Comparison of ENCODE assay signal across 12 cellular contexts in genomic region chr1:225875044-225875822, GRCh38. TPM values are rescaled to one million over a fixed set of nuclear protein-coding genes. Genes with fewer than 3 reads are reported as not detected.
DNase-seq lines count a peak whose midpoint lies in the region; ATAC-seq, FAIRE-seq and TF ChIP-seq lines count a peak whose summit lies in the region.
"Had no signal": no experiment of that assay in that cellular context is flagged by ENCODE, and none has a peak within 500 bp of the region (broad histone marks: within the 10 kb centered on the region; RNA-seq: fewer than 3 reads in every experiment).

No MANE protein-coding gene starts in this region.

- H3K27ac Mint-ChIP-seq in naive thymus-derived CD4-positive, alpha-beta T cell = peak overlapping the region in 8 of 9 donors; percentile 61 to 96 (median 86)

- DNase-seq in D721Med (ENCODE audit: insufficient read length, low spot score) (peak; percentile 93), bronchial epithelial cell (ENCODE audit: low read depth) (peak; percentile 83), NCI-H1436 treated with DMSO at 0.1 percent for 48 hours (lab: John Stamatoyannopoulos, UW) (no peak)
- DNase-seq in naive thymus-derived CD4-positive, alpha-beta T cell = no peak
- no peak for DNase-seq in activated T-cell treated with anti-CD3 and anti-CD28 coated beads, Interleukin-2, amount 50 U/mL, for 1 hour
- DNase-seq: activated CD4-positive, alpha-beta T cell treated with anti-CD3 and anti-CD28 coated beads for 48 hours had no signal

- H3K9me3 ChIP-seq in naive thymus-derived CD4-positive, alpha-beta T cell (ENCODE audit: control insufficient read depth in 2 of 3, low read length in 3 of 3) = no peaks in the 10 kb centered on the region

- peaks cover 58 to 87% (median 76%) of the 10 kb centered on the region in 7 donors for H3K4me1 Mint-ChIP-seq in naive thymus-derived CD4-positive, alpha-beta T cell

- H3K4me1 ChIP-seq in naive thymus-derived CD4-positive, alpha-beta T cell (ENCODE audit: control insufficient read depth in 2 of 2, insufficient read depth in 2 of 2, low read length in 2 of 2) = peaks cover 45 to 52% of the 10 kb centered on the region in 2 donors

- intact Hi-C loops in naive thymus-derived CD4-positive, alpha-beta T cell (cut with micrococcal nuclease) = no loop called here

- no peak overlapping the region for H3K4me3 ChIP-seq in bronchial epithelial cell (ENCODE audit: low read depth, low read length)
- H3K4me3 ChIP-seq in naive thymus-derived CD4-positive, alpha-beta T cell (ENCODE audit: low read length) = no peak overlapping the region

- peaks cover 14% of the 10 kb centered on the region for H3K27me3 ChIP-seq in bronchial epithelial cell (ENCODE audit: control insufficient read depth, insufficient read depth, low read length)
- no peaks in the 10 kb centered on the region for H3K27me3 ChIP-seq in naive thymus-derived CD4-positive, alpha-beta T cell (ENCODE audit: control insufficient read depth in 2 of 2, insufficient read depth in 2 of 2, low read length in 2 of 2)

- POLR2A ChIA-PET in naive thymus-derived CD4-positive, alpha-beta T cell (lab: Charles Lee) = interaction anchor here (0.7 to 14.9 kb wide), 5 partner anchors 9 to 98 kb away, joined by 3 to 396 read pairs (median 3); partner anchors contain the start of genes LEFTY1, PYCR2 and SRP9

- no peak for TF ChIP-seq RAD21 in Ishikawa (IDR thresholded peaks at IDR 0.05; ENCODE audit: low read depth)

- ATAC-seq in naive thymus-derived CD4-positive, alpha-beta T cell = no peak
- ATAC-seq in GM21723 (IDR thresholded peaks at IDR 0.05; ENCODE audit: unreplicated experiment) = no peak
- no peak for ATAC-seq in HG03521 (IDR thresholded peaks at IDR 0.05; ENCODE audit: unreplicated experiment)

- peaks cover 3% of the 10 kb centered on the region for H3K36me3 ChIP-seq in bronchial epithelial cell (ENCODE audit: control insufficient read depth, insufficient read depth, low read length)
- H3K36me3 ChIP-seq in naive thymus-derived CD4-positive, alpha-beta T cell (ENCODE audit: control insufficient read depth in 2 of 3, insufficient read depth in 3 of 3, low read length in 3 of 3) = peaks cover 41 to 82% (median 45%) of the 10 kb centered on the region in 3 experiments

- FAIRE-seq in D721Med (lab: Jason Lieb, UNC) (peak; percentile 95), bronchial epithelial cell (lab: Jason Lieb, UNC) (no peak)

- CTCF ChIA-PET in naive thymus-derived CD4-positive, alpha-beta T cell (lab: Charles Lee) = interaction anchor here (0.6 to 3.0 kb wide), 4 partner anchors 36 to 296 kb away, joined by 3 to 17 read pairs (median 4); no protein-coding TSS in a partner anchor

- H3K9me3 Mint-ChIP-seq in naive thymus-derived CD4-positive, alpha-beta T cell = no peaks in the 10 kb centered on the region
- H3K9me3 Mint-ChIP-seq: IgD-negative memory B cell, neural crest cell had no signal

- H3K4me3 Mint-ChIP-seq in naive thymus-derived CD4-positive, alpha-beta T cell = peak overlapping the region in 7 of 10 donors; percentile 52 to 98 (median 72)
- H3K4me3 Mint-ChIP-seq: neural crest cell had no signal

- peaks cover 9 to 55% (median 33%) of the 10 kb centered on the region in 5 donors for H3K36me3 Mint-ChIP-seq in naive thymus-derived CD4-positive, alpha-beta T cell

- H3K27me3 Mint-ChIP-seq in naive thymus-derived CD4-positive, alpha-beta T cell = no peaks in the 10 kb centered on the region
- H3K27me3 Mint-ChIP-seq: IgD-negative memory B cell had no signal

- peak overlapping the region; percentile 50 for H3K27ac ChIP-seq in naive thymus-derived CD4-positive, alpha-beta T cell (ENCODE audit: low read depth, low read length)

- TF ChIP-seq CTCF in D721Med (IDR thresholded peaks at IDR 0.05; ENCODE audit: insufficient read depth, missing control alignments) (no peak), bronchial epithelial cell (IDR thresholded peaks at IDR 0.05; ENCODE audit: insufficient read depth, low read length, severe bottlenecking) (no peak)

- TF ChIP-seq EP300 in Ishikawa (IDR thresholded peaks at IDR 0.05; ENCODE audit: borderline replicate concordance) = peak; percentile 63; the same call in 1 of the 2 replicates

TF ChIP-seq in Ishikawa, 13 proteins besides CTCF, POLR2A, EP300 and RAD21:
- TF ChIP-seq TCF12 (IDR thresholded peaks at IDR 0.05; ENCODE audit: low read depth) (peak; percentile 69), TAF1 (IDR thresholded peaks at IDR 0.05; ENCODE audit: low read depth) (peak; percentile 34; the same call in 1 of the 2 replicates), USF1 (IDR thresholded peaks at IDR 0.05) (no peak), CEBPB (IDR thresholded peaks at IDR 0.05) (peak; percentile 12; the same call in 1 of the 2 replicates), ZBTB7A (IDR thresholded peaks at IDR 0.05; ENCODE audit: low read depth) (no peak), FOXM1 (IDR thresholded peaks at IDR 0.05; ENCODE audit: borderline replicate concordance, low read depth) (0 out of 2 replicates have a peak, but pooled peaks have one; percentile 22), TEAD4 (IDR thresholded peaks at IDR 0.05) (peak; percentile 79), YY1 (IDR thresholded peaks at IDR 0.05; ENCODE audit: low read depth) (no peak), REST (IDR thresholded peaks at IDR 0.05; ENCODE audit: low read depth) (no peak), EGR1 (IDR thresholded peaks at IDR 0.05) (no peak), CREB1 (IDR thresholded peaks at IDR 0.05; ENCODE audit: low read depth) (no peak), MAX (IDR thresholded peaks at IDR 0.05) (peak; percentile 64; the same call in 1 of the 2 replicates), NFIC (IDR thresholded peaks at IDR 0.05) (0 out of 2 replicates have a peak, but pooled peaks have one; percentile 9)
TF ChIP-seq in Ishikawa: peak in this region for 7.

RNA-seq across cellular contexts. Expression of gene TMEM63A, which starts 6.9 kb away (rescaled TPM):
- 4.7 and 7.9 TPM in 2 replicates for total RNA-seq in bronchial epithelial cell
- 100 to 1,000 TPM; 189 to 611 (median 383) TPM for total RNA-seq in naive thymus-derived CD4-positive, alpha-beta T cell
- polyA plus RNA-seq in naive thymus-derived CD4-positive, alpha-beta T cell = 10 to 100 TPM; 55.0 to 85.3 TPM

RNA-seq across cellular contexts. Expression of gene LEFTY1, which starts 13.7 kb away (rescaled TPM):
- not detected in 2 replicates for total RNA-seq in bronchial epithelial cell
- under 1 TPM in 2 of 5 experiments, not detected in 3; 0.84 to 0.85 TPM for total RNA-seq in naive thymus-derived CD4-positive, alpha-beta T cell
- polyA plus RNA-seq in naive thymus-derived CD4-positive, alpha-beta T cell = not detected
- total RNA-seq: glomerular endothelial cell had no signal
- polyA plus RNA-seq: IgD-negative memory B cell had no signal

RNA-seq across cellular contexts. Expression of gene PYCR2, which starts 48.8 kb away (rescaled TPM):
- 19.5 and 35.3 TPM in 2 replicates for total RNA-seq in bronchial epithelial cell
- total RNA-seq in naive thymus-derived CD4-positive, alpha-beta T cell = 100 to 1,000 TPM in 3 of 5 experiments, 10 to 100 TPM in 2; 46.4 to 137 (median 109) TPM
- 100 to 1,000 TPM; 112 to 148 TPM for polyA plus RNA-seq in naive thymus-derived CD4-positive, alpha-beta T cell

Comparison
In these comparisons a context has a peak if more than half of its experiments do, and no peak if none do; other contexts are left out.
1. DNase-seq: peak in D721Med (single experiment) and bronchial epithelial cell (single experiment); none in naive thymus-derived CD4-positive, alpha-beta T cell (0 of 9), activated T-cell treated with anti-CD3 and anti-CD28 coated beads, Interleukin-2, amount 50 U/mL, for 1 hour (single experiment) and NCI-H1436 treated with DMSO at 0.1 percent for 48 hours (single experiment).
2. RNA of gene TMEM63A, which starts 6.9 kb away (total RNA-seq): 189 to 611 TPM in naive thymus-derived CD4-positive, alpha-beta T cell; 4.7 to 7.9 TPM in bronchial epithelial cell; every median in the first group is over 10 times any median in the second.